Comparison of ENCODE assay signal across 16 cellular contexts in genomic region chr13:44429311-44429710, GRCh38. TPM values are rescaled to one million over a fixed set of nuclear protein-coding genes. Genes with fewer than 3 reads are reported as not detected.
DNase-seq lines count a peak whose midpoint lies in the region.
"Had no signal": no experiment of that assay in that cellular context is flagged by ENCODE, and none has a peak within 500 bp of the region (broad histone marks: within the 10 kb centered on the region; RNA-seq: fewer than 3 reads in every experiment).

No MANE protein-coding gene starts in this region.

- in situ Hi-C loops in SK-MEL-5 (cut with HindIII; ENCODE audit: low pct_unique_long_range_greater_than_20kb, low sequenced_read_pairs) = loop anchor here (25.0 kb wide), 1 partner anchor 392 kb away; no protein-coding TSS in a partner anchor

- DNase-seq in COLO829 (ENCODE audit: low spot score) (peak; percentile 91), SK-MEL-5 (ENCODE audit: low read depth, low spot score) (peak; percentile 99), foreskin melanocyte (peak; percentile 98), superior temporal gyrus (ENCODE audit: extremely low spot score) (peak; percentile 21), SW480 (ENCODE audit: low spot score) (no peak), NCI-H446 treated with DMSO at 0.1 percent for 48 hours (lab: John Stamatoyannopoulos, UW) (no peak), NCI-H1436 treated with DMSO at 0.1 percent for 48 hours (lab: John Stamatoyannopoulos, UW) (no peak)
- DNase-seq: 8988T; Calu3; CD4-positive, alpha-beta memory T cell; DMS79 treated with DMSO at 0.1 percent for 48 hours; GF-D8; GOT3; H7; HFFc6 had no signal

RNA-seq across cellular contexts. Expression of gene SERP2, which starts 55.7 kb away (rescaled TPM):
- total RNA-seq in SK-MEL-5 (2014; rRNA removed; shearing (Covaris generic)) = not detected in 2 replicates
- polyA plus RNA-seq in SK-MEL-5 (2015; cell fraction: cytosol; rRNA removed) = not detected in 2 replicates
- not detected in 2 replicates for polyA plus RNA-seq in SK-MEL-5 (2015; cell fraction: nucleus; rRNA removed)
- total RNA-seq: Calu3; CD4-positive, alpha-beta memory T cell had no signal
- polyA plus RNA-seq: CD14-positive monocyte; CD4-positive, alpha-beta memory T cell had no signal

Comparison
In these comparisons a context has a peak if more than half of its experiments do, and no peak if none do; other contexts are left out.
1. DNase-seq: peak in COLO829 (single experiment), SK-MEL-5 (single experiment), foreskin melanocyte (single experiment) and superior temporal gyrus (single experiment); none in SW480 (single experiment), NCI-H446 treated with DMSO at 0.1 percent for 48 hours (single experiment) and NCI-H1436 treated with DMSO at 0.1 percent for 48 hours (single experiment).